24 cellular contexts compared by ENCODE assay signal in genomic region chr10:52908483-52908882, GRCh38.
"Had no signal": no experiment of that assay in that cellular context is flagged by ENCODE, and none has a peak within 500 bp of the region (broad histone marks: within the 10 kb centered on the region; RNA-seq: fewer than 3 reads in every experiment).

No MANE protein-coding gene starts in this region.

- H3K4me3 Mint-ChIP-seq: activated CD4-positive, alpha-beta T cell treated with anti-CD3 and anti-CD28 coated beads, Interleukin-2, amount 10 ng/mL, durations not matched to agents 7 days and 5 days; activated CD8-positive, alpha-beta memory T cell treated with anti-CD3 and anti-CD28 coated beads, Interleukin-2, amount 10 ng/mL, durations not matched to agents 7 days and 5 days; activated CD8-positive, alpha-beta T cell treated with anti-CD3 and anti-CD28 coated beads for 36 hours; activated naive CD8-positive, alpha-beta T cell; activated T-helper 17 cell treated with anti-CD3 and anti-CD28 coated beads, Interleukin-2, amount 50 U/mL, for 72 hours; naive thymus-derived CD4-positive, alpha-beta T cell; T-helper 17 cell had no signal

- H3K36me3 Mint-ChIP-seq: activated CD8-positive, alpha-beta memory T cell treated with anti-CD3 and anti-CD28 coated beads, Interleukin-2, amount 10 ng/mL, durations not matched to agents 7 days and 5 days; activated naive CD8-positive, alpha-beta T cell; naive thymus-derived CD4-positive, alpha-beta T cell had no signal

- ATAC-seq: activated CD8-positive, alpha-beta memory T cell treated with anti-CD3 and anti-CD28 coated beads, Interleukin-2, amount 10 ng/mL, durations not matched to agents 7 days and 5 days; activated CD8-positive, alpha-beta T cell treated with anti-CD3 and anti-CD28 coated beads for 36 hours; activated T-helper 17 cell treated with anti-CD3 and anti-CD28 coated beads, Interleukin-2, amount 50 U/mL, for 72 hours; heart right ventricle; naive thymus-derived CD4-positive, alpha-beta T cell; T-helper 17 cell; upper lobe of right lung had no signal

- H3K27me3 ChIP-seq: adrenal gland, ascending aorta, brain microvascular endothelial cell, testis, upper lobe of right lung had no signal

- H3K36me3 ChIP-seq: adrenal gland, ascending aorta, brain microvascular endothelial cell, heart right ventricle, upper lobe of right lung had no signal

- H3K9me3 Mint-ChIP-seq: activated CD4-positive, alpha-beta T cell treated with anti-CD3 and anti-CD28 coated beads, Interleukin-2, amount 10 ng/mL, durations not matched to agents 7 days and 5 days; activated CD8-positive, alpha-beta T cell treated with anti-CD3 and anti-CD28 coated beads for 36 hours had no signal

- H3K4me1 Mint-ChIP-seq: activated CD4-positive, alpha-beta T cell treated with anti-CD3 and anti-CD28 coated beads, Interleukin-2, amount 10 ng/mL, durations not matched to agents 7 days and 5 days; activated CD8-positive, alpha-beta memory T cell treated with anti-CD3 and anti-CD28 coated beads, Interleukin-2, amount 10 ng/mL, durations not matched to agents 7 days and 5 days; activated T-helper 17 cell treated with anti-CD3 and anti-CD28 coated beads, Interleukin-2, amount 50 U/mL, for 72 hours; naive thymus-derived CD4-positive, alpha-beta T cell; T-helper 17 cell had no signal

- H3K4me1 ChIP-seq: adrenal gland, ascending aorta, heart right ventricle, testis, upper lobe of right lung had no signal

- H3K9me3 ChIP-seq: adrenal gland, ascending aorta, heart right ventricle, testis, upper lobe of right lung had no signal

- H3K27me3 Mint-ChIP-seq: activated CD4-positive, alpha-beta T cell treated with anti-CD3 and anti-CD28 coated beads, Interleukin-2, amount 10 ng/mL, durations not matched to agents 7 days and 5 days; activated CD8-positive, alpha-beta memory T cell treated with anti-CD3 and anti-CD28 coated beads, Interleukin-2, amount 10 ng/mL, durations not matched to agents 7 days and 5 days; activated CD8-positive, alpha-beta T cell treated with anti-CD3 and anti-CD28 coated beads for 36 hours; activated naive CD8-positive, alpha-beta T cell; activated T-helper 17 cell treated with anti-CD3 and anti-CD28 coated beads, Interleukin-2, amount 50 U/mL, for 72 hours; naive thymus-derived CD4-positive, alpha-beta T cell; progenitor cell of endocrine pancreas; T-helper 17 cell had no signal

- H3K27ac ChIP-seq: adrenal gland, ascending aorta, brain microvascular endothelial cell, heart right ventricle, testis, upper lobe of right lung had no signal

- DNase-seq: activated CD4-positive, alpha-beta T cell treated with anti-CD3 and anti-CD28 coated beads, Interleukin-2, amount 10 ng/mL, durations not matched to agents 7 days and 5 days; activated CD8-positive, alpha-beta memory T cell treated with anti-CD3 and anti-CD28 coated beads, Interleukin-2, amount 10 ng/mL, durations not matched to agents 7 days and 5 days; activated CD8-positive, alpha-beta T cell treated with anti-CD3 and anti-CD28 coated beads for 36 hours; adrenal gland; brain microvascular endothelial cell; central memory CD4-positive, alpha-beta T cell; dermis blood vessel endothelial cell; effector CD8-positive, alpha-beta T cell; erythroblast; foreskin fibroblast; heart right ventricle; mesenchymal stem cell; naive thymus-derived CD4-positive, alpha-beta T cell; retina; stimulated activated CD4-positive, alpha-beta T cell treated with anti-CD3 and anti-CD28 coated beads, Interleukin-4, amount 100 ng/mL, for 1 hour; stimulated activated naive CD4-positive, alpha-beta T cell; SW 1271; T-helper 17 cell; testis; upper lobe of right lung had no signal

- H3K4me3 ChIP-seq: adrenal gland, ascending aorta, heart right ventricle, testis, upper lobe of right lung had no signal
